Comparison of ENCODE assay signal across 24 cellular contexts in the genomic region with DNA sequence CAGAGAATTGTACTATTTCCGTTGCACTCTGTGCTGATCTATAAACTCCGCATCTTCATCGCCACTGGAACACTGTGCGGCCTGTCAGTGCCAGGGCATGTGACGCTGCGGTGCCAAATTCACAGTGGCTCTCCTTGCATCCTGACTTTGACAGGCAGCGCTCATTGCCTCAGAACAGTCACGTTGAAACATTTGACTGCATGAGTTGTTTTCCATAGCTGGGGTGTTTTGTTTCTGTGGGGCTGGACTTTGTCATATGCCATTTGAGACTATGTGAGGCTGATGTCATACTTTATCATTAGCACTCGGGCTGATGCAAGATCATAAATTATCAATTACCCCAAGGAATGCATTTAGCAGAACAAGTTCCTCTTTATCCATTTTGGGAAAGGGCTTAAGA. TPM values are rescaled to one million over a fixed set of nuclear protein-coding genes. Genes with fewer than 3 reads are reported as not detected.
DNase-seq lines count a peak whose midpoint lies in the region; ATAC-seq, FAIRE-seq and TF ChIP-seq lines count a peak whose summit lies in the region.
"Had no signal": no experiment of that assay in that cellular context is flagged by ENCODE, and none has a peak within 500 bp of the region (broad histone marks: within the 10 kb centered on the region; RNA-seq: fewer than 3 reads in every experiment).

No MANE protein-coding gene starts in this region.

- CTCF ChIA-PET in SK-N-SH (lab: Yijun Ruan, JAX) = interaction anchor here (0.9 to 4.3 kb wide), 13 partner anchors 11 to 510 kb away, joined by 3 to 77 read pairs (median 6); no protein-coding TSS in a partner anchor

- no peak overlapping the region for H3K27ac Mint-ChIP-seq in effector memory CD8-positive, alpha-beta T cell
- H3K27ac Mint-ChIP-seq: activated naive CD8-positive, alpha-beta T cell treated with anti-CD3 and anti-CD28 coated beads for 36 hours; activated T-helper 1 cell treated with anti-CD3 and anti-CD28 coated beads, Interleukin-12 subunit alpha, Interleukin-12 subunit beta, Interleukin-2, Interleukin-4 antibody, amounts not matched to agents 30 ng/mL and 10 ng/mL and 1 ng/mL, durations not matched to agents 14 hours and 24 hours and 36 hours; CD14-positive monocyte; natural killer cell; T-helper 2 cell treated with Interferon-gamma antibody and Interleukin-4, amounts not matched to agents 5 μg/mL and 100 μg/mL, for 36 hours had no signal

- peaks cover 3% of the 10 kb centered on the region for H3K36me3 Mint-ChIP-seq in effector memory CD8-positive, alpha-beta T cell (ENCODE audit: insufficient read depth)
- H3K36me3 Mint-ChIP-seq: activated naive CD8-positive, alpha-beta T cell treated with anti-CD3 and anti-CD28 coated beads for 36 hours; CD14-positive monocyte; immature natural killer cell; natural killer cell had no signal

- no peak for TF ChIP-seq EP300 in SK-N-SH (IDR thresholded peaks at IDR 0.05; ENCODE audit: borderline replicate concordance in 1 of 2, low read depth in 1 of 2, low read length in 1 of 2)

- H3K36me3 ChIP-seq in SK-N-SH (replicated peaks in 1 of 2; ENCODE audit: control insufficient read depth in 1 of 2, insufficient read depth in 2 of 2, low read length in 1 of 2) = no peaks in the 10 kb centered on the region
- no peaks in the 10 kb centered on the region for H3K36me3 ChIP-seq in aorta (ENCODE audit: control insufficient read depth in 1 of 2, insufficient read depth in 2 of 2, low read length in 1 of 2)
- H3K36me3 ChIP-seq: brain microvascular endothelial cell, prostate gland, SJCRH30 had no signal

- H3K4me2 ChIP-seq in SK-N-SH = no peak overlapping the region

- POLR2A ChIA-PET in SK-N-SH (lab: Yijun Ruan, JAX) = no interaction called here

- 61% methylated on average over 9 of the region's 9 CpGs for WGBS in SK-N-SH (ENCODE audit: low lambda C conversion rate)
- WGBS in aorta, 2 donors = 24 to 27% methylated on average over 9 of the region's 9 CpGs

- H3K9me3 ChIP-seq in SK-N-SH = no peaks in the 10 kb centered on the region
- H3K9me3 ChIP-seq in aorta (ENCODE audit: control insufficient read depth, low read length) = no peaks in the 10 kb centered on the region
- H3K9me3 ChIP-seq: prostate gland, SJCRH30 had no signal

- no peaks in the 10 kb centered on the region for H3K4me1 Mint-ChIP-seq in effector memory CD8-positive, alpha-beta T cell (ENCODE audit: low read depth in 2 of 2)

- FAIRE-seq in H54 (lab: Jason Lieb, UNC) = no peak
- FAIRE-seq: HTR-8/SVneo had no signal

- H3K27me3 ChIP-seq in SK-N-SH (ENCODE audit: insufficient read depth) = peaks cover 4% of the 10 kb centered on the region; the same call in 1 of the 2 replicates
- H3K27me3 ChIP-seq in aorta (ENCODE audit: control insufficient read depth in 1 of 2, insufficient read depth in 2 of 2, low read length in 1 of 2) = no peaks in the 10 kb centered on the region
- H3K27me3 ChIP-seq: brain microvascular endothelial cell, SJCRH30 had no signal

- H3K9me3 Mint-ChIP-seq in effector memory CD8-positive, alpha-beta T cell = no peaks in the 10 kb centered on the region
- H3K9me3 Mint-ChIP-seq: activated naive CD8-positive, alpha-beta T cell treated with anti-CD3 and anti-CD28 coated beads for 36 hours; activated T-helper 1 cell treated with anti-CD3 and anti-CD28 coated beads, Interleukin-12 subunit alpha, Interleukin-12 subunit beta, Interleukin-2, Interleukin-4 antibody, amounts not matched to agents 30 ng/mL and 10 ng/mL and 1 ng/mL, durations not matched to agents 14 hours and 24 hours and 36 hours; immature natural killer cell; natural killer cell; T-helper 2 cell treated with Interferon-gamma antibody and Interleukin-4, amounts not matched to agents 5 μg/mL and 100 μg/mL, for 36 hours had no signal

- H3K79me2 ChIP-seq in SK-N-SH (ENCODE audit: insufficient read depth) = no peaks in the 10 kb centered on the region

- TF ChIP-seq RAD21 in SK-N-SH (IDR thresholded peaks at IDR 0.05; ENCODE audit: low read length) = no peak

- DNase-seq in SK-N-SH (no peak), cerebellum (ENCODE audit: low spot score) (peak; percentile 33), medulla oblongata (ENCODE audit: extremely low spot score) (peak; percentile 56), aorta (peak in 1 of 2 donors; percentile 83), H54 (ENCODE audit: insufficient read length, low spot score) (no peak)
- DNase-seq in effector memory CD8-positive, alpha-beta T cell = no peak
- DNase-seq: activated CD4-positive, CD25-positive, alpha-beta regulatory T cell; activated CD8-positive, alpha-beta memory T cell treated with anti-CD3 and anti-CD28 coated beads for 24 hours; activated naive CD8-positive, alpha-beta T cell treated with anti-CD3 and anti-CD28 coated beads for 36 hours; brain microvascular endothelial cell; dermis blood vessel endothelial cell; erythroblast; immature natural killer cell; natural killer cell; SJCRH30; stimulated activated CD4-positive, alpha-beta T cell treated with anti-CD3 and anti-CD28 coated beads, Interleukin-12 subunit alpha, Interleukin-12 subunit beta, amount 100 ng/mL, for 4 hours had no signal

- H3F3A ChIP-seq in SK-N-SH (replicated peaks; ENCODE audit: insufficient read depth) = no peaks in the 10 kb centered on the region

- peaks cover 6 to 11% of the 10 kb centered on the region in 2 donors for H3K27me3 Mint-ChIP-seq in effector memory CD8-positive, alpha-beta T cell

- no peak for TF ChIP-seq POLR2A in H54 (IDR thresholded peaks at IDR 0.05; ENCODE audit: low read depth, low read length)

- no peaks in the 10 kb centered on the region for H3K9me2 ChIP-seq in SK-N-SH

- TF ChIP-seq CTCF in SK-N-SH (IDR thresholded peaks at IDR 0.05) = no peak

- intact Hi-C loops in aorta (cut with DNase I) = loop anchor here in 1 of 2 donors (2.0 to 10.0 kb wide), 2 partner anchors 152 to 480 kb away; no protein-coding TSS in a partner anchor

- H3K4me3 ChIP-seq in SK-N-SH (ENCODE audit: low read depth in 2 of 2, low read length in 1 of 2) = no peak overlapping the region
- H3K4me3 ChIP-seq in aorta (ENCODE audit: low read length in 2 of 2) = no peak overlapping the region
- H3K4me3 ChIP-seq: prostate gland, SJCRH30 had no signal

- no peak overlapping the region for H3K4me3 Mint-ChIP-seq in effector memory CD8-positive, alpha-beta T cell
- H3K4me3 Mint-ChIP-seq: activated naive CD8-positive, alpha-beta T cell treated with anti-CD3 and anti-CD28 coated beads for 36 hours; activated T-helper 1 cell treated with anti-CD3 and anti-CD28 coated beads, Interleukin-12 subunit alpha, Interleukin-12 subunit beta, Interleukin-2, Interleukin-4 antibody, amounts not matched to agents 30 ng/mL and 10 ng/mL and 1 ng/mL, durations not matched to agents 14 hours and 24 hours and 36 hours; CD14-positive monocyte; natural killer cell had no signal

- H4K20me1 ChIP-seq in SK-N-SH (ENCODE audit: insufficient read depth) = no peaks in the 10 kb centered on the region

- H3K27ac ChIP-seq in SK-N-SH (ENCODE audit: low read depth in 2 of 2, low read length in 1 of 2) (no peak overlapping the region), aorta (ENCODE audit: low read depth in 1 of 2, low read length in 2 of 2) (peak overlapping the region; percentile 82 to 96)
- H3K27ac ChIP-seq: brain microvascular endothelial cell, prostate gland, SJCRH30 had no signal

- no peak overlapping the region for H2AFZ ChIP-seq in SK-N-SH (ENCODE audit: low read depth)

- no peak for ATAC-seq in SK-N-SH treated with all-trans-retinoic acid at 6 μM for 48 hours
- peak; percentile 67 for ATAC-seq in aorta (ENCODE audit: low FRiP score)
- no peak for ATAC-seq in effector memory CD8-positive, alpha-beta T cell (replicated peaks)
- ATAC-seq in GM18858 (IDR thresholded peaks at IDR 0.05; ENCODE audit: unreplicated experiment) = no peak

- no peak overlapping the region for H3K9ac ChIP-seq in SK-N-SH

- no peaks in the 10 kb centered on the region; a peak in 2 of 4 replicates for H3K4me1 ChIP-seq in SK-N-SH (ENCODE audit: control insufficient read depth in 1 of 2, insufficient read depth in 2 of 2, low read depth in 1 of 2, low read length in 1 of 2)
- H3K4me1 ChIP-seq in aorta (ENCODE audit: control insufficient read depth in 1 of 2, insufficient read depth in 2 of 2, low read length in 2 of 2) = no peaks in the 10 kb centered on the region
- H3K4me1 ChIP-seq: prostate gland had no signal

TF ChIP-seq in SK-N-SH treated with all-trans-retinoic acid at 6 μM for 48 hours, 23 proteins besides CTCF, POLR2A, EP300 and RAD21 (continues in another document):
- TF ChIP-seq, protein P1, sequence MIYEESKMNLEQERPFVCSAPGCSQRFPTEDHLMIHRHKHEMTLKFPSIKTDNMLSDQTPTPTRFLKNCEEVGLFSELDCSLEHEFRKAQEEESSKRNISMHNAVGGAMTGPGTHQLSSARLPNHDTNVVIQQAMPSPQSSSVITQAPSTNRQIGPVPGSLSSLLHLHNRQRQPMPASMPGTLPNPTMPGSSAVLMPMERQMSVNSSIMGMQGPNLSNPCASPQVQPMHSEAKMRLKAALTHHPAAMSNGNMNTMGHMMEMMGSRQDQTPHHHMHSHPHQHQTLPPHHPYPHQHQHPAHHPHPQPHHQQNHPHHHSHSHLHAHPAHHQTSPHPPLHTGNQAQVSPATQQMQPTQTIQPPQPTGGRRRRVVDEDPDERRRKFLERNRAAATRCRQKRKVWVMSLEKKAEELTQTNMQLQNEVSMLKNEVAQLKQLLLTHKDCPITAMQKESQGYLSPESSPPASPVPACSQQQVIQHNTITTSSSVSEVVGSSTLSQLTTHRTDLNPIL (CRISPR knock-in tag; IDR thresholded peaks at IDR 0.05; ENCODE audit: low read depth) = peak; percentile 71; the same call in 1 of the 2 replicates

TF ChIP-seq in SK-N-SH, 30 proteins besides CTCF, POLR2A, EP300 and RAD21 (continues in another document):
- TF ChIP-seq FOXJ3 (CRISPR knock-in tag; IDR thresholded peaks at IDR 0.05) = no peak
- no peak for TF ChIP-seq RFX5 (IDR thresholded peaks at IDR 0.05; ENCODE audit: low read length)

RNA-seq across cellular contexts. Expression of gene CFAP61, which starts 32.7 kb away (rescaled TPM):
- polyA plus RNA-seq in SK-N-SH (2012; rRNA removed) (0.26 and 0.62 TPM in 2 replicates), aorta (1 to 10 TPM in 1 of 2 donors, under 1 TPM in 1; 0.18 to 2.0 TPM)
- polyA plus RNA-seq in SK-N-SH (2012; cell fraction: cytosol; rRNA removed) = 0.39 and 0.53 TPM in 2 replicates
- 0.55 and 0.94 TPM in 2 replicates for polyA plus RNA-seq in SK-N-SH (2012; cell fraction: nucleus; rRNA removed)
- total RNA-seq in cerebellum (5.0 TPM), aorta (under 1 TPM in 1 of 2 donors, not detected in 1; 0.91 TPM)
- total RNA-seq: activated naive CD8-positive, alpha-beta T cell treated with anti-CD3 and anti-CD28 coated beads for 36 hours; activated T-helper 1 cell treated with anti-CD3 and anti-CD28 coated beads, Interleukin-12 subunit alpha, Interleukin-12 subunit beta, Interleukin-2, Interleukin-4 antibody, amounts not matched to agents 30 ng/mL and 10 ng/mL and 1 ng/mL, durations not matched to agents 14 hours and 24 hours and 36 hours; dermis blood vessel endothelial cell; lung microvascular endothelial cell had no signal
- polyA plus RNA-seq: CD14-positive monocyte had no signal

RNA-seq across cellular contexts. Expression of gene CRNKL1, which starts 32.8 kb away (rescaled TPM):
- polyA plus RNA-seq in SK-N-SH (2012; rRNA removed) (7.6 and 8.9 TPM in 2 replicates), aorta (10 to 100 TPM in 1 of 2 donors, 1 to 10 TPM in 1; 7.3 to 13.6 TPM)
- polyA plus RNA-seq in SK-N-SH (2012; cell fraction: cytosol; rRNA removed) = 10.1 and 12.3 TPM in 2 replicates
- polyA plus RNA-seq in SK-N-SH (2012; cell fraction: nucleus; rRNA removed) = 7.1 and 10.3 TPM in 2 replicates
- total RNA-seq in cerebellum (37.6 TPM), aorta (10 to 100 TPM; 17.6 to 21.0 TPM)

Comparison
In these comparisons a context has a peak if more than half of its experiments do, and no peak if none do; other contexts are left out.
1. DNase-seq: peak in cerebellum (single experiment) and medulla oblongata (single experiment); none in SK-N-SH (single experiment), effector memory CD8-positive, alpha-beta T cell (0 of 3) and H54 (single experiment).
2. H3K27ac ChIP-seq: peak in aorta (2 of 2); none in SK-N-SH (0 of 2).